ENCODE assay signal across 12 cellular contexts in genomic region chr22:30361916-30362631, GRCh38.
"Had no signal": no experiment of that assay in that cellular context is flagged by ENCODE, and none has a peak within 500 bp of the region (broad histone marks: within the 10 kb centered on the region; RNA-seq: fewer than 3 reads in every experiment).

No MANE protein-coding gene starts in this region.

- DNase-seq: activated CD4-positive, alpha-beta T cell treated with anti-CD3 and anti-CD28 coated beads, Interleukin-2, amount 50 U/mL, for 1 hour; activated gamma-delta T cell treated with Interleukin-2 at 50 U/mL for 16 hours; activated T-cell treated with anti-CD3 and anti-CD28 coated beads, Interleukin-2, amount 50 U/mL, for 1 hour; kidney; left ventricle myocardium superior; pancreas; stimulated activated CD4-positive, alpha-beta T cell treated with anti-CD3 and anti-CD28 coated beads, Interleukin-12 subunit alpha, Interleukin-12 subunit beta, amount 100 ng/mL, for 4 hours; stimulated activated CD4-positive, alpha-beta T cell treated with anti-CD3 and anti-CD28 coated beads, Interleukin-2, amount 100 ng/mL, for 48 hours; stimulated activated naive CD8-positive, alpha-beta T cell treated with anti-CD3 and anti-CD28 coated beads, Interleukin-15, Interleukin-2, amounts not matched to agents 100 U/mL and 50 U/mL, for 24 hours; SW 1271 had no signal

- H3K9me3 ChIP-seq: pancreas, suprapubic skin, upper lobe of left lung had no signal

- H3K27me3 ChIP-seq: pancreas, suprapubic skin, upper lobe of left lung had no signal

- H3K27ac ChIP-seq: pancreas, suprapubic skin, upper lobe of left lung had no signal

- H3K4me3 ChIP-seq: pancreas, suprapubic skin, upper lobe of left lung had no signal

- H3K4me1 ChIP-seq: pancreas had no signal

- H3K36me3 ChIP-seq: pancreas, suprapubic skin had no signal
